Comparison of ENCODE assay signal across 8 cellular contexts in genomic region chr2:70785137-70785911, GRCh38. TPM values are rescaled to one million over a fixed set of nuclear protein-coding genes. Genes with fewer than 3 reads are reported as not detected.
DNase-seq lines count a peak whose midpoint lies in the region; ATAC-seq and TF ChIP-seq lines count a peak whose summit lies in the region.

No MANE protein-coding gene starts in this region.

- peaks cover 42% of the 10 kb centered on the region for H3K27me3 Mint-ChIP-seq in activated naive CD8-positive, alpha-beta T cell treated with anti-CD3 and anti-CD28 coated beads for 36 hours

- H3K27ac Mint-ChIP-seq in activated naive CD8-positive, alpha-beta T cell treated with anti-CD3 and anti-CD28 coated beads for 36 hours = no peak overlapping the region

- peak; percentile 73 for ATAC-seq in left lung
- no peak for ATAC-seq in gastroesophageal sphincter

- TF ChIP-seq POLR2A in gastroesophageal sphincter (IDR thresholded peaks at IDR 0.05) = no peak

- H3K4me1 ChIP-seq in HAP-1 = peaks cover 7% of the 10 kb centered on the region
- peaks cover 0 to 11% of the 10 kb centered on the region in 2 donors for H3K4me1 ChIP-seq in left lung
- H3K4me1 ChIP-seq in gastroesophageal sphincter = peaks cover 0 to 10% (median 10%) of the 10 kb centered on the region in 3 donors

- H3K4me3 Mint-ChIP-seq in activated naive CD8-positive, alpha-beta T cell treated with anti-CD3 and anti-CD28 coated beads for 36 hours = no peak overlapping the region

- no peak for TF ChIP-seq EP300 in gastroesophageal sphincter (IDR thresholded peaks at IDR 0.05)

- no peaks in the 10 kb centered on the region for H3K36me3 Mint-ChIP-seq in activated naive CD8-positive, alpha-beta T cell treated with anti-CD3 and anti-CD28 coated beads for 36 hours

- H3K9me3 ChIP-seq in HAP-1 (no peaks in the 10 kb centered on the region), left lung (no peaks in the 10 kb centered on the region), gastroesophageal sphincter (no peaks in the 10 kb centered on the region)

- in situ Hi-C loops in HAP-1 (cut with MboI; ENCODE audit: low sequenced_read_pairs) = loop anchor here (10.0 kb wide), 1 partner anchor 131 kb away; no protein-coding TSS in a partner anchor

- no peaks in the 10 kb centered on the region for H3K9me3 Mint-ChIP-seq in activated naive CD8-positive, alpha-beta T cell treated with anti-CD3 and anti-CD28 coated beads for 36 hours

- intact Hi-C loops in left lung (cut with DNase I) = loop anchor here in 1 of 2 donors (5.0 kb wide), 1 partner anchor 133 kb away; no protein-coding TSS in a partner anchor

- H3K4me1 Mint-ChIP-seq in activated naive CD8-positive, alpha-beta T cell treated with anti-CD3 and anti-CD28 coated beads for 36 hours = peaks cover 12% of the 10 kb centered on the region

- H3K27ac ChIP-seq in left lung = no peak overlapping the region
- H3K27ac ChIP-seq in gastroesophageal sphincter = no peak overlapping the region

- DNase-seq in COLO829 (ENCODE audit: low spot score) (peak; percentile 49), HAP-1 (ENCODE audit: low spot score in 2 of 2) (peak; percentile 60 to 68), NOMO-1 (lab: John Stamatoyannopoulos, UW; ENCODE audit: unreplicated experiment in 2 of 2) (peak; percentile 71), left lung (no peak), HPDE6-E6E7 (ENCODE audit: extremely low spot score) (no peak), NCI-H187 treated with DMSO at 0.1 percent for 48 hours (lab: John Stamatoyannopoulos, UW) (no peak)
- DNase-seq in activated naive CD8-positive, alpha-beta T cell treated with anti-CD3 and anti-CD28 coated beads for 36 hours = peak; percentile 50

- 18 to 39% methylated on average over 3 to 7 of the region's 7 CpGs for WGBS in gastroesophageal sphincter (ENCODE audit: low coverage in 1 of 2), 2 donors

- TF ChIP-seq CTCF in left lung (IDR thresholded peaks at IDR 0.05) = peak; percentile 8 to 27
- TF ChIP-seq CTCF in gastroesophageal sphincter (IDR thresholded peaks at IDR 0.05) = peak in 1 of 4 experiments; percentile 19

- H3K27me3 ChIP-seq in HAP-1 (ENCODE audit: low read depth) = no peaks in the 10 kb centered on the region
- H3K27me3 ChIP-seq in left lung = peaks cover 31 to 58% of the 10 kb centered on the region in 2 donors
- H3K27me3 ChIP-seq in gastroesophageal sphincter = peaks cover 69% of the 10 kb centered on the region

- H3K4me3 ChIP-seq in HAP-1 = no peak overlapping the region
- H3K4me3 ChIP-seq in left lung = no peak overlapping the region
- no peak overlapping the region for H3K4me3 ChIP-seq in gastroesophageal sphincter

- no peaks in the 10 kb centered on the region for H3K36me3 ChIP-seq in HAP-1 (replicated peaks)
- no peaks in the 10 kb centered on the region for H3K36me3 ChIP-seq in left lung
- H3K36me3 ChIP-seq in gastroesophageal sphincter = no peaks in the 10 kb centered on the region

RNA-seq across cellular contexts. Expression of gene FIGLA, which starts 5.1 kb away (rescaled TPM):
- not detected for total RNA-seq in activated naive CD8-positive, alpha-beta T cell treated with anti-CD3 and anti-CD28 coated beads for 36 hours
- total RNA-seq in left lung (not detected), gastroesophageal sphincter (not detected)

RNA-seq across cellular contexts. Expression of gene ADD2, which starts 17.3 kb away (rescaled TPM):
- 10 to 100 TPM; 33.2 to 36.1 TPM for total RNA-seq in activated naive CD8-positive, alpha-beta T cell treated with anti-CD3 and anti-CD28 coated beads for 36 hours
- total RNA-seq in left lung (10 to 100 TPM in 1 of 2 donors, under 1 TPM in 1; 0.92 to 12.2 TPM), gastroesophageal sphincter (1 to 10 TPM; 2.4 to 7.8 (median 3.6) TPM)

RNA-seq across cellular contexts. Expression of gene CLEC4F, which starts 35.1 kb away (rescaled TPM):
- not detected for total RNA-seq in activated naive CD8-positive, alpha-beta T cell treated with anti-CD3 and anti-CD28 coated beads for 36 hours
- total RNA-seq in left lung (under 1 TPM; 0.20 to 0.31 TPM), gastroesophageal sphincter (1 to 10 TPM in 2 of 4 donors, not detected in 2; 1.1 TPM)

RNA-seq across cellular contexts. Expression of gene CD207, which starts 50.3 kb away (rescaled TPM):
- not detected for total RNA-seq in activated naive CD8-positive, alpha-beta T cell treated with anti-CD3 and anti-CD28 coated beads for 36 hours
- under 1 TPM; 0.13 to 0.73 TPM for total RNA-seq in left lung
- total RNA-seq in gastroesophageal sphincter = under 1 TPM in 2 of 4 donors, not detected in 2; 0.39 to 0.92 TPM

Comparison
In these comparisons a context has a peak if more than half of its experiments do, and no peak if none do; other contexts are left out.
1. DNase-seq: peak in COLO829 (single experiment), HAP-1 (2 of 2), NOMO-1 (2 of 2) and activated naive CD8-positive, alpha-beta T cell treated with anti-CD3 and anti-CD28 coated beads for 36 hours (single experiment); none in left lung (0 of 2), HPDE6-E6E7 (single experiment) and NCI-H187 treated with DMSO at 0.1 percent for 48 hours (single experiment).